Comparison of ENCODE assay signal across 15 cellular contexts in the genomic region with DNA sequence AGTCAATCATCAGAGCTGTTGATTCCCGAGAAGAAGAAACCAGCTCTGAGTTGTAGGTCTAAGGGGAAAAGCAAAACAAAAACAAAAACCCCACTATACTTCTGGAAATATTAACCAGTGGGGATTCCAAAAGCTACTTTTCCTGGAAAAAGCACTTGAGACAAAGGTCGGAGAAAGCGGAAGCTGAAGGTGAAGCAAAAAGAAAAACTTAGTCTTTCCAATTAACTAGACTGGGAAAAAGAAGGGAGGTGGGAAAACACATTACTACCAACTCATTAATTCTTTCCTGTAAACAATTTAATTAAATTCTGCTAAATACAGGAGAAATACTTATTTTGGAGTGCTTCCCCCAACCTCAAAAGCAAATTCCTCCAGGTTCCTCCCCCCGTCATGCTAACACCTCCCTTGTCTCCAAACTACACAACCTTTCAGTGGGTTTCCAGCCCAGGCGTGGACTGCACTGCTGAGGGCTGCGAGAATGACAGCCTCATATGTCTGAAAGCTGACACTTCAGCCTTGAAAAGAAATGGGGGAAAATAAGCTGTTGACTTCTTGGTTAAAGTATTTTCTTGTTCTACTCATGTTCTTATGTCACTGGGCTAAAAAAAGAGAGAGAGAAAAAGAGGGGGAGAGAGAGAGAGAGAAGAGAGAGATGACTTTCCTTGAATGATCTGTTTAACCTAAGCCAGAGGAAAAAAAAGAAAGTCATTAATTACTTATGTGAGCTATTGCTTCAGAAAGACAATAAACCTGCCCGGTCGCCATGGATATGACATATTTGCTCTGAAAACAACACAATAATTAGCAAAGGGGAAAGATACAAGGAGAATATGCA. TPM values are rescaled to one million over a fixed set of nuclear protein-coding genes. Genes with fewer than 3 reads are reported as not detected.
DNase-seq lines count a peak whose midpoint lies in the region; ATAC-seq and TF ChIP-seq lines count a peak whose summit lies in the region.
"Had no signal": no experiment of that assay in that cellular context is flagged by ENCODE, and none has a peak within 500 bp of the region (broad histone marks: within the 10 kb centered on the region; RNA-seq: fewer than 3 reads in every experiment).

No MANE protein-coding gene starts in this region.

- no peak overlapping the region for H3K4me3 Mint-ChIP-seq in Caco-2 (ENCODE audit: unreplicated experiment)
- H3K4me3 Mint-ChIP-seq in stimulated activated effector memory CD8-positive, alpha-beta T cell treated with anti-CD3 and anti-CD28 coated beads, Interleukin-12 subunit alpha, Interleukin-12 subunit beta, amount 100 ng/mL, for 72 hours = no peak overlapping the region
- H3K4me3 Mint-ChIP-seq: natural killer cell had no signal

- CTCF ChIA-PET in Caco-2 (lab: Charles Lee) = interaction anchor here (0.8 kb wide), 1 partner anchor 284 kb away, joined by 3 read pairs; no protein-coding TSS in a partner anchor

- no peaks in the 10 kb centered on the region for H3K9me3 Mint-ChIP-seq in Caco-2 (ENCODE audit: unreplicated experiment)
- no peaks in the 10 kb centered on the region for H3K9me3 Mint-ChIP-seq in stimulated activated effector memory CD8-positive, alpha-beta T cell treated with anti-CD3 and anti-CD28 coated beads, Interleukin-12 subunit alpha, Interleukin-12 subunit beta, amount 100 ng/mL, for 72 hours
- H3K9me3 Mint-ChIP-seq: natural killer cell had no signal

- no peaks in the 10 kb centered on the region for H3K36me3 Mint-ChIP-seq in Caco-2 (ENCODE audit: insufficient read depth, unreplicated experiment)
- H3K36me3 Mint-ChIP-seq in stimulated activated effector memory CD8-positive, alpha-beta T cell treated with anti-CD3 and anti-CD28 coated beads, Interleukin-12 subunit alpha, Interleukin-12 subunit beta, amount 100 ng/mL, for 72 hours = no peaks in the 10 kb centered on the region
- H3K36me3 Mint-ChIP-seq: natural killer cell had no signal

- intact Hi-C loops in Caco-2 (cut with micrococcal nuclease; ENCODE audit: unreplicated experiment) = loop anchor here (5.0 kb wide), 2 partner anchors 99 to 279 kb away; no protein-coding TSS in a partner anchor

- DNase-seq in DMS153 treated with DMSO at 0.1 percent for 48 hours (lab: John Stamatoyannopoulos, UW; ENCODE audit: unreplicated experiment) (peak; percentile 76), NCI-H1092 treated with DMSO at 0.1 percent for 48 hours (lab: John Stamatoyannopoulos, UW) (peak; percentile 74), Peyer's patch (peak in 1 of 3 donors; percentile 76), myocyte (ENCODE audit: low read depth) (peak; percentile 63), Caco-2 (no peak)
- no peak for DNase-seq in stimulated activated effector memory CD8-positive, alpha-beta T cell treated with anti-CD3 and anti-CD28 coated beads, Interleukin-12 subunit alpha, Interleukin-12 subunit beta, amount 100 ng/mL, for 72 hours (ENCODE audit: low spot score in 2 of 2)
- DNase-seq: activated CD4-positive, alpha-beta T cell treated with anti-CD3 and anti-CD28 coated beads for 48 hours; activated effector memory CD4-positive, alpha-beta T cell treated with Interleukin-2 at 50 U/mL for 16 hours; brain microvascular endothelial cell; C1 segment of cervical spinal cord; natural killer cell; NCI-H345 had no signal

- no peaks in the 10 kb centered on the region for H3K9me3 ChIP-seq in Peyer's patch
- no peaks in the 10 kb centered on the region for H3K9me3 ChIP-seq in Caco-2

- peaks cover 0 to 54% (median 6%) of the 10 kb centered on the region in 4 donors for H3K4me1 ChIP-seq in Peyer's patch
- H3K4me1 ChIP-seq in Caco-2 = no peaks in the 10 kb centered on the region

- TF ChIP-seq CTCF in Peyer's patch (IDR thresholded peaks at IDR 0.05) (no peak), Caco-2 (IDR thresholded peaks at IDR 0.05; ENCODE audit: insufficient read depth in 1 of 2, low read depth in 1 of 2, low read length in 1 of 2, severe bottlenecking in 1 of 2, unreplicated experiment in 1 of 2) (no peak)

- H3K4me1 Mint-ChIP-seq in Caco-2 (ENCODE audit: low read depth, unreplicated experiment) = peaks cover 7% of the 10 kb centered on the region
- peaks cover 22% of the 10 kb centered on the region for H3K4me1 Mint-ChIP-seq in stimulated activated effector memory CD8-positive, alpha-beta T cell treated with anti-CD3 and anti-CD28 coated beads, Interleukin-12 subunit alpha, Interleukin-12 subunit beta, amount 100 ng/mL, for 72 hours

- POLR2A ChIA-PET in Caco-2 (lab: Charles Lee) = no interaction called here

- H3K27ac Mint-ChIP-seq in Caco-2 (ENCODE audit: unreplicated experiment) = no peak overlapping the region
- no peak overlapping the region for H3K27ac Mint-ChIP-seq in stimulated activated effector memory CD8-positive, alpha-beta T cell treated with anti-CD3 and anti-CD28 coated beads, Interleukin-12 subunit alpha, Interleukin-12 subunit beta, amount 100 ng/mL, for 72 hours
- H3K27ac Mint-ChIP-seq: natural killer cell had no signal

- H3K27me3 ChIP-seq in Peyer's patch (no peaks in the 10 kb centered on the region), Caco-2 (replicated peaks; ENCODE audit: control insufficient read depth, insufficient read depth, low read length) (no peaks in the 10 kb centered on the region)

- BruUV-seq in Caco-2 (replicated peaks; lab: Mats Ljungman, UMichigan) = no TSS peak

- H3K27ac ChIP-seq in Peyer's patch = peak overlapping the region in 3 of 4 donors; percentile 50 to 91 (median 82)
- H3K27ac ChIP-seq: brain microvascular endothelial cell had no signal

- no peak for ATAC-seq in stimulated activated effector memory CD8-positive, alpha-beta T cell treated with anti-CD3 and anti-CD28 coated beads, Interleukin-12 subunit alpha, Interleukin-12 subunit beta, amount 100 ng/mL, for 72 hours
- ATAC-seq in GM19023 (IDR thresholded peaks at IDR 0.05; ENCODE audit: unreplicated experiment) (no peak), GM18502 (IDR thresholded peaks at IDR 0.05; ENCODE audit: poor library complexity, unreplicated experiment) (no peak)
- ATAC-seq: HepG2, natural killer cell had no signal

- H3K36me3 ChIP-seq in Peyer's patch = no peaks in the 10 kb centered on the region
- no peaks in the 10 kb centered on the region for H3K36me3 ChIP-seq in Caco-2 (ENCODE audit: control insufficient read depth, insufficient read depth, low read length)
- H3K36me3 ChIP-seq: brain microvascular endothelial cell had no signal

- peak in 1 of 2 donors; percentile 34 for TF ChIP-seq POLR2A in Peyer's patch (IDR thresholded peaks at IDR 0.05)

- peak overlapping the region in 1 of 4 donors; percentile 83 for H3K4me3 ChIP-seq in Peyer's patch
- H3K4me3 ChIP-seq in Caco-2 (ENCODE audit: low read depth, low read length) = no peak overlapping the region

- H3K27me3 Mint-ChIP-seq in Caco-2 (ENCODE audit: insufficient read depth, unreplicated experiment) = peaks cover 17% of the 10 kb centered on the region

RNA-seq across cellular contexts. Expression of a gene that starts 5.1 kb away (rescaled TPM):
- 100 to 1,000 TPM in 3 of 4 donors, 10 to 100 TPM in 1; 87.5 to 165 (median 137) TPM for total RNA-seq in Peyer's patch
- total RNA-seq in myocyte = 11.6 and 20.8 TPM in 2 replicates
- 8.6 TPM for polyA plus RNA-seq in myocyte (2012)
- total RNA-seq in Caco-2 (2022) = 10.4 and 10.9 TPM in 2 replicates

Comparison
In these comparisons a context has a peak if more than half of its experiments do, and no peak if none do; other contexts are left out.
1. DNase-seq: peak in DMS153 treated with DMSO at 0.1 percent for 48 hours (single experiment), NCI-H1092 treated with DMSO at 0.1 percent for 48 hours (single experiment) and myocyte (single experiment); none in Caco-2 (0 of 2) and stimulated activated effector memory CD8-positive, alpha-beta T cell treated with anti-CD3 and anti-CD28 coated beads, Interleukin-12 subunit alpha, Interleukin-12 subunit beta, amount 100 ng/mL, for 72 hours (0 of 2).